Comparison of ENCODE assay signal across 9 cellular contexts in the genomic region with DNA sequence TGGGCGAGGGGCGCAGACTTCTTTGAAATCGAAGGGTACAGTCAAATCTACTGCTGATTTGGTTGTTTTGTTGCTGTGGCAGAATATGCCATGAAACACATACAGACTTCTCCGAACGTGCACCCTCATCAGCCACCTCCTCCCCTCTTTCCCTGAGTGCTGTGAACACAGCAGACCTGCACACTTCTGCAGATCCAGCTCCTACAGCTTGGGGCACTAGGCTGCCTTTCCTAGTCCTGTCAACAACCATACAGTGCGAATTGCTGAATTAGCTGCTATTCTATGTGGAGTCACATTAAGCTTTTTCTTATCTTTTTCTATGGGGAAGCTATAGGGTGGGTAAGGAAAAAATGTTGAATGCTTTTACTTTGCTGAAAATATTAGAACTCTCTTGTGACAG. TPM values are rescaled to one million over a fixed set of nuclear protein-coding genes. Genes with fewer than 3 reads are reported as not detected.
DNase-seq lines count a peak whose midpoint lies in the region; ATAC-seq and TF ChIP-seq lines count a peak whose summit lies in the region.
"Had no signal": no experiment of that assay in that cellular context is flagged by ENCODE, and none has a peak within 500 bp of the region (broad histone marks: within the 10 kb centered on the region; RNA-seq: fewer than 3 reads in every experiment).

No MANE protein-coding gene starts in this region.

- H3K27me3 Mint-ChIP-seq in WTC11 (ENCODE audit: low read depth): no peaks in the 10 kb centered on the region

- H3K27me3 ChIP-seq in thoracic aorta (replicated peaks; ENCODE audit: insufficient read depth): no peaks in the 10 kb centered on the region

- DNase-seq in activated naive CD4-positive, alpha-beta T cell treated with anti-CD3 and anti-CD28 coated beads, Interleukin-2, amount 50 U/mL, for 72 hours (ENCODE audit: low spot score in 2 of 2): no peak
- no peak for DNase-seq in activated naive CD4-positive, alpha-beta T cell treated with anti-CD3 and anti-CD28 coated beads, Interleukin-2, amount 50 U/mL, for 16 hours
- DNase-seq in WTC11 (ENCODE audit: low spot score): peak; percentile 52
- peak; percentile 24 to 77 for DNase-seq in hippocampal formation (lab: John Stamatoyannopoulos, UW)
- DNase-seq in thoracic aorta (ENCODE audit: low spot score): no peak
- no peak for DNase-seq in germinal center (ENCODE audit: low spot score)
- DNase-seq in NCI-H748 treated with DMSO at 0.1 percent for 48 hours (lab: John Stamatoyannopoulos, UW): no peak
- DNase-seq in GM13977 (ENCODE audit: low spot score): no peak

- CTCF ChIA-PET in WTC11 (lab: Charles Lee): interaction anchor here (0.6 to 1.9 kb wide), 20 partner anchors 10 to 325 kb away, joined by 3 to 17 read pairs (median 5); partner anchors contain the start of genes CFAP58 and SFR1

- H3K9me3 Mint-ChIP-seq in activated naive CD4-positive, alpha-beta T cell treated with anti-CD3 and anti-CD28 coated beads, Interleukin-2, amount 50 U/mL, for 72 hours: no peaks in the 10 kb centered on the region
- H3K9me3 Mint-ChIP-seq in WTC11: no peaks in the 10 kb centered on the region

- no peak overlapping the region for H3K27ac ChIP-seq in thoracic aorta

- in situ Hi-C loops in GM13977 (cut with MboI; ENCODE audit: low pct_unique_long_range_greater_than_20kb, low sequenced_read_pairs, unreplicated experiment): no loop called here

- ATAC-seq in activated naive CD4-positive, alpha-beta T cell treated with anti-CD3 and anti-CD28 coated beads, Interleukin-2, amount 50 U/mL, for 72 hours: peak; percentile 54 to 61
- ATAC-seq in WTC11: peak; percentile 96
- no peak for ATAC-seq in thoracic aorta (ENCODE audit: insufficient number of reproducible peaks, low FRiP score, low read depth)

- H3K4me3 Mint-ChIP-seq in WTC11: no peak overlapping the region

- H3K27ac Mint-ChIP-seq in activated naive CD4-positive, alpha-beta T cell treated with anti-CD3 and anti-CD28 coated beads, Interleukin-2, amount 50 U/mL, for 72 hours: peak overlapping the region in 1 of 2 donors; percentile 56
- no peak overlapping the region for H3K27ac Mint-ChIP-seq in WTC11

- no peak overlapping the region for H3K4me3 ChIP-seq in thoracic aorta

- POLR2A ChIA-PET in WTC11 (lab: Charles Lee): no interaction called here

- H3K36me3 ChIP-seq in thoracic aorta: peaks cover 28% of the 10 kb centered on the region

- no peaks in the 10 kb centered on the region for H3K4me1 ChIP-seq in thoracic aorta (ENCODE audit: control insufficient read depth in 1 of 2, low read depth in 2 of 2)

- H3K36me3 Mint-ChIP-seq in activated naive CD4-positive, alpha-beta T cell treated with anti-CD3 and anti-CD28 coated beads, Interleukin-2, amount 50 U/mL, for 72 hours: no peaks in the 10 kb centered on the region
- H3K36me3 Mint-ChIP-seq in WTC11: peaks cover 11% of the 10 kb centered on the region

- H3K4me1 Mint-ChIP-seq in WTC11: peaks cover 20% of the 10 kb centered on the region

- TF ChIP-seq CTCF in WTC11 (IDR thresholded peaks at IDR 0.05): no peak
- peak; percentile 21 for TF ChIP-seq CTCF in thoracic aorta (IDR thresholded peaks at IDR 0.05)
- no peak for TF ChIP-seq CTCF in GM13977 (IDR thresholded peaks at IDR 0.05; ENCODE audit: extremely low read depth, insufficient read depth, missing control alignments)

- no peaks in the 10 kb centered on the region for H3K9me3 ChIP-seq in thoracic aorta

TF ChIP-seq in WTC11, 78 proteins besides CTCF, POLR2A, EP300 and RAD21:
- TF ChIP-seq EMX1 (CRISPR knock-in tag; IDR thresholded peaks at IDR 0.05): no peak
- TF ChIP-seq, protein P1, sequence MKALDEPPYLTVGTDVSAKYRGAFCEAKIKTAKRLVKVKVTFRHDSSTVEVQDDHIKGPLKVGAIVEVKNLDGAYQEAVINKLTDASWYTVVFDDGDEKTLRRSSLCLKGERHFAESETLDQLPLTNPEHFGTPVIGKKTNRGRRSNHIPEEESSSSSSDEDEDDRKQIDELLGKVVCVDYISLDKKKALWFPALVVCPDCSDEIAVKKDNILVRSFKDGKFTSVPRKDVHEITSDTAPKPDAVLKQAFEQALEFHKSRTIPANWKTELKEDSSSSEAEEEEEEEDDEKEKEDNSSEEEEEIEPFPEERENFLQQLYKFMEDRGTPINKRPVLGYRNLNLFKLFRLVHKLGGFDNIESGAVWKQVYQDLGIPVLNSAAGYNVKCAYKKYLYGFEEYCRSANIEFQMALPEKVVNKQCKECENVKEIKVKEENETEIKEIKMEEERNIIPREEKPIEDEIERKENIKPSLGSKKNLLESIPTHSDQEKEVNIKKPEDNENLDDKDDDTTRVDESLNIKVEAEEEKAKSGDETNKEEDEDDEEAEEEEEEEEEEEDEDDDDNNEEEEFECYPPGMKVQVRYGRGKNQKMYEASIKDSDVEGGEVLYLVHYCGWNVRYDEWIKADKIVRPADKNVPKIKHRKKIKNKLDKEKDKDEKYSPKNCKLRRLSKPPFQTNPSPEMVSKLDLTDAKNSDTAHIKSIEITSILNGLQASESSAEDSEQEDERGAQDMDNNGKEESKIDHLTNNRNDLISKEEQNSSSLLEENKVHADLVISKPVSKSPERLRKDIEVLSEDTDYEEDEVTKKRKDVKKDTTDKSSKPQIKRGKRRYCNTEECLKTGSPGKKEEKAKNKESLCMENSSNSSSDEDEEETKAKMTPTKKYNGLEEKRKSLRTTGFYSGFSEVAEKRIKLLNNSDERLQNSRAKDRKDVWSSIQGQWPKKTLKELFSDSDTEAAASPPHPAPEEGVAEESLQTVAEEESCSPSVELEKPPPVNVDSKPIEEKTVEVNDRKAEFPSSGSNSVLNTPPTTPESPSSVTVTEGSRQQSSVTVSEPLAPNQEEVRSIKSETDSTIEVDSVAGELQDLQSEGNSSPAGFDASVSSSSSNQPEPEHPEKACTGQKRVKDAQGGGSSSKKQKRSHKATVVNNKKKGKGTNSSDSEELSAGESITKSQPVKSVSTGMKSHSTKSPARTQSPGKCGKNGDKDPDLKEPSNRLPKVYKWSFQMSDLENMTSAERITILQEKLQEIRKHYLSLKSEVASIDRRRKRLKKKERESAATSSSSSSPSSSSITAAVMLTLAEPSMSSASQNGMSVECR (CRISPR knock-in tag; IDR thresholded peaks at IDR 0.05; ENCODE audit: borderline replicate concordance): no peak

RNA-seq across cellular contexts. Expression of gene COL17A1, which starts 57.5 kb away (rescaled TPM):
- total RNA-seq in activated naive CD4-positive, alpha-beta T cell treated with anti-CD3 and anti-CD28 coated beads, Interleukin-2, amount 50 U/mL, for 72 hours: not detected
- total RNA-seq in WTC11 (2021): 0.60 to 1.5 TPM (median 1.1 TPM) in 3 replicates
- under 1 TPM; 0.49 to 0.95 TPM for total RNA-seq in thoracic aorta
- total RNA-seq: activated CD8-positive, alpha-beta memory T cell treated with anti-CD3 and anti-CD28 coated beads for 36 hours had no signal

Comparison
In these comparisons a context has a peak if more than half of its experiments do, and no peak if none do; other contexts are left out.
1. DNase-seq: peak in WTC11 (single experiment) and hippocampal formation (2 of 2); none in activated naive CD4-positive, alpha-beta T cell treated with anti-CD3 and anti-CD28 coated beads, Interleukin-2, amount 50 U/mL, for 72 hours (0 of 2), activated naive CD4-positive, alpha-beta T cell treated with anti-CD3 and anti-CD28 coated beads, Interleukin-2, amount 50 U/mL, for 16 hours (single experiment), thoracic aorta (single experiment), germinal center (single experiment), NCI-H748 treated with DMSO at 0.1 percent for 48 hours (single experiment) and GM13977 (single experiment).